Comparison of ENCODE assay signal across 21 cellular contexts in genomic region chrX:80817002-80817401, GRCh38. TPM values are rescaled to one million over a fixed set of nuclear protein-coding genes. Genes with fewer than 3 reads are reported as not detected.
DNase-seq lines count a peak whose midpoint lies in the region; ATAC-seq, FAIRE-seq and TF ChIP-seq lines count a peak whose summit lies in the region.
"Had no signal": no experiment of that assay in that cellular context is flagged by ENCODE, and none has a peak within 500 bp of the region (broad histone marks: within the 10 kb centered on the region; RNA-seq: fewer than 3 reads in every experiment).

No MANE protein-coding gene starts in this region.

- peaks cover 12% of the 10 kb centered on the region for H3K9me3 Mint-ChIP-seq in MCF 10A (ENCODE audit: unreplicated experiment)
- H3K9me3 Mint-ChIP-seq in astrocyte (ENCODE audit: unreplicated experiment): no peaks in the 10 kb centered on the region

- H3K79me2 ChIP-seq in astrocyte (ENCODE audit: insufficient read depth, low read length) (no peaks in the 10 kb centered on the region), endothelial cell of umbilical vein (ENCODE audit: control insufficient read depth, insufficient read depth, low read length) (no peaks in the 10 kb centered on the region), osteoblast (ENCODE audit: insufficient read depth, low read length) (no peaks in the 10 kb centered on the region)

- intact Hi-C loops in MCF 10A (cut with micrococcal nuclease) (no loop called here), breast epithelium (cut with DNase I; ENCODE audit: low total_unique reads) (no loop called here), endothelial cell of umbilical vein (cut with micrococcal nuclease) (no loop called here), colonic mucosa (cut with DNase I) (no loop called here), upper lobe of right lung (cut with DNase I) (no loop called here)

- BruUV-seq in MCF 10A (replicated peaks; lab: Mats Ljungman, UMichigan) (no TSS peak), endothelial cell of umbilical vein (replicated peaks; lab: Mats Ljungman, UMichigan) (no TSS peak)

- H3K4me1 ChIP-seq in breast epithelium (no peaks in the 10 kb centered on the region), astrocyte (ENCODE audit: insufficient read depth, low read length) (no peaks in the 10 kb centered on the region), endothelial cell of umbilical vein (ENCODE audit: control insufficient read depth, extremely low read depth, insufficient read depth, low read length) (no peaks in the 10 kb centered on the region), osteoblast (ENCODE audit: insufficient read depth, low read length) (no peaks in the 10 kb centered on the region), colonic mucosa (no peaks in the 10 kb centered on the region), upper lobe of right lung (no peaks in the 10 kb centered on the region)
- H3K4me1 ChIP-seq: SJCRH30 had no signal

- TF ChIP-seq POLR2A in breast epithelium (IDR thresholded peaks at IDR 0.05) (no peak), endothelial cell of umbilical vein (IDR thresholded peaks at IDR 0.05; ENCODE audit: low read depth, low read length) (no peak)

- no peaks in the 10 kb centered on the region for H3K9me1 ChIP-seq in endothelial cell of umbilical vein (replicated peaks; ENCODE audit: control insufficient read depth, extremely low read depth, insufficient read depth, low read length)

- H3K4me2 ChIP-seq in astrocyte (ENCODE audit: low read length) (peak overlapping the region; percentile 30), endothelial cell of umbilical vein (ENCODE audit: insufficient read depth, low read length) (no peak overlapping the region), osteoblast (ENCODE audit: insufficient read depth, low read length) (no peak overlapping the region)

- H3K36me3 Mint-ChIP-seq in MCF 10A (ENCODE audit: insufficient read depth, unreplicated experiment): peaks cover 4% of the 10 kb centered on the region
- H3K36me3 Mint-ChIP-seq in astrocyte (ENCODE audit: low read depth, unreplicated experiment): no peaks in the 10 kb centered on the region

- CTCF ChIA-PET in MCF 10A (lab: Yijun Ruan, JAX): interaction anchor here (0.7 kb wide), 1 partner anchor 304 kb away, joined by 3 read pairs; no protein-coding TSS in a partner anchor
- CTCF ChIA-PET in endothelial cell of umbilical vein (lab: Charles Lee): interaction anchor here (1.2 kb wide), 1 partner anchor 303 kb away, joined by 3 read pairs; no protein-coding TSS in a partner anchor

- no peak overlapping the region for H3K27ac Mint-ChIP-seq in MCF 10A (ENCODE audit: low read depth, unreplicated experiment)
- no peak overlapping the region for H3K27ac Mint-ChIP-seq in astrocyte (ENCODE audit: unreplicated experiment)

- H3K4me1 Mint-ChIP-seq in MCF 10A (ENCODE audit: insufficient read depth, unreplicated experiment) (peaks cover 9% of the 10 kb centered on the region), astrocyte (ENCODE audit: low read depth, unreplicated experiment) (peaks cover 6% of the 10 kb centered on the region)

- FAIRE-seq in astrocyte (lab: Jason Lieb, UNC) (peak; percentile 76), endothelial cell of umbilical vein (lab: Jason Lieb, UNC) (no peak)

- H3K27me3 ChIP-seq in breast epithelium: peaks cover 0 to 7% of the 10 kb centered on the region in 2 donors
- H3K27me3 ChIP-seq in astrocyte (ENCODE audit: insufficient read depth, low read length): no peaks in the 10 kb centered on the region
- no peaks in the 10 kb centered on the region for H3K27me3 ChIP-seq in endothelial cell of umbilical vein (ENCODE audit: control insufficient read depth in 2 of 2, insufficient read depth in 2 of 2, low read length in 2 of 2)
- H3K27me3 ChIP-seq in osteoblast (ENCODE audit: insufficient read depth, low read length): no peaks in the 10 kb centered on the region
- no peaks in the 10 kb centered on the region for H3K27me3 ChIP-seq in colonic mucosa
- H3K27me3 ChIP-seq in upper lobe of right lung: no peaks in the 10 kb centered on the region
- H3K27me3 ChIP-seq: SJCRH30 had no signal

- H3K9me3 ChIP-seq in breast epithelium: peaks cover 0 to 9% of the 10 kb centered on the region in 2 donors
- no peaks in the 10 kb centered on the region for H3K9me3 ChIP-seq in astrocyte (ENCODE audit: insufficient read depth, low read depth, low read length)
- H3K9me3 ChIP-seq in endothelial cell of umbilical vein (replicated peaks; ENCODE audit: control insufficient read depth, insufficient read depth, low read length): no peaks in the 10 kb centered on the region
- H3K9me3 ChIP-seq in osteoblast (ENCODE audit: low read depth, low read length): no peaks in the 10 kb centered on the region
- H3K9me3 ChIP-seq in colonic mucosa: no peaks in the 10 kb centered on the region
- no peaks in the 10 kb centered on the region for H3K9me3 ChIP-seq in upper lobe of right lung
- H3K9me3 ChIP-seq: HAP-1, SJCRH30 had no signal

- no peaks in the 10 kb centered on the region for H3K36me3 ChIP-seq in breast epithelium
- no peaks in the 10 kb centered on the region for H3K36me3 ChIP-seq in astrocyte (ENCODE audit: insufficient read depth, low read length)
- no peaks in the 10 kb centered on the region for H3K36me3 ChIP-seq in endothelial cell of umbilical vein (ENCODE audit: control insufficient read depth in 2 of 2, extremely low read depth in 1 of 2, insufficient read depth in 2 of 2, low read length in 2 of 2)
- H3K36me3 ChIP-seq in osteoblast (ENCODE audit: insufficient read depth, low read length): no peaks in the 10 kb centered on the region
- no peaks in the 10 kb centered on the region for H3K36me3 ChIP-seq in colonic mucosa
- no peaks in the 10 kb centered on the region for H3K36me3 ChIP-seq in upper lobe of right lung
- H3K36me3 ChIP-seq: HAP-1, SJCRH30 had no signal

- POLR2A ChIA-PET in MCF 10A (lab: Yijun Ruan, JAX): interaction anchor here (0.6 to 0.8 kb wide), 3 partner anchors 42 to 1981 kb away, joined by 3 to 5 read pairs (median 4); no protein-coding TSS in a partner anchor
- POLR2A ChIA-PET in endothelial cell of umbilical vein (lab: Charles Lee): no interaction called here

- H2AFZ ChIP-seq in astrocyte (ENCODE audit: low read depth, low read length) (no peak overlapping the region), endothelial cell of umbilical vein (ENCODE audit: low read depth, low read length) (no peak overlapping the region), osteoblast (ENCODE audit: low read length) (no peak overlapping the region)

- H3K4me3 ChIP-seq in breast epithelium (no peak overlapping the region), astrocyte (ENCODE audit: insufficient read depth, low read depth, low read length) (no peak overlapping the region), endothelial cell of umbilical vein (replicated peaks in 1 of 3; ENCODE audit: insufficient read depth in 1 of 3, low read depth in 1 of 3, low read length in 3 of 3) (no peak overlapping the region), osteoblast (ENCODE audit: insufficient read depth, low read length) (no peak overlapping the region), colonic mucosa (no peak overlapping the region), upper lobe of right lung (no peak overlapping the region)
- H3K4me3 ChIP-seq: HAP-1, SJCRH30 had no signal

- H3K9ac ChIP-seq in astrocyte (ENCODE audit: low read length) (no peak overlapping the region), endothelial cell of umbilical vein (replicated peaks; ENCODE audit: extremely low read depth, insufficient read depth, low read length) (no peak overlapping the region), colonic mucosa (ENCODE audit: low read depth in 2 of 2, low read length in 2 of 2) (no peak overlapping the region)

- TF ChIP-seq CTCF in MCF 10A (IDR thresholded peaks at IDR 0.05; ENCODE audit: unreplicated experiment) (no peak), breast epithelium (IDR thresholded peaks at IDR 0.05) (no peak), astrocyte (IDR thresholded peaks at IDR 0.05; ENCODE audit: insufficient read depth, low read depth, low read length) (no peak), endothelial cell of umbilical vein (IDR thresholded peaks at IDR 0.05; ENCODE audit: extremely low read depth in 1 of 2, insufficient read depth in 1 of 2, low read depth in 1 of 2, low read length in 2 of 2) (no peak), osteoblast (IDR thresholded peaks at IDR 0.05; ENCODE audit: extremely low read depth, low read depth, low read length) (no peak), colonic mucosa (IDR thresholded peaks at IDR 0.05) (no peak), upper lobe of right lung (IDR thresholded peaks at IDR 0.05) (no peak)

- H3K27me3 Mint-ChIP-seq in MCF 10A (ENCODE audit: insufficient read depth, unreplicated experiment): no peaks in the 10 kb centered on the region
- no peaks in the 10 kb centered on the region for H3K27me3 Mint-ChIP-seq in astrocyte (ENCODE audit: low read depth, unreplicated experiment)

- ATAC-seq in GM21367 (IDR thresholded peaks at IDR 0.05; ENCODE audit: unreplicated experiment) (no peak), upper lobe of right lung (no peak)

- dilution Hi-C loops in endothelial cell of umbilical vein (cut with MboI; ENCODE audit: extremely low pct_ligation_motif_present, low sequenced_read_pairs): no loop called here

- DNase-seq in MCF 10A (ENCODE audit: unreplicated experiment): peak; percentile 8
- DNase-seq in breast epithelium (ENCODE audit: low spot score in 2 of 2): no peak
- DNase-seq in astrocyte (ENCODE audit: low read depth): peak; percentile 38
- DNase-seq in endothelial cell of umbilical vein (ENCODE audit: low read depth, low spot score): peak; percentile 18
- DNase-seq in osteoblast (ENCODE audit: insufficient read length, low spot score, missing footprints): no peak
- DNase-seq in colonic mucosa: no peak
- DNase-seq in upper lobe of right lung: no peak
- DNase-seq: 8988T; DMS 273 treated with DMSO at 0.1 percent for 48 hours; IMR-90; Karpas-422; MV-4-11; NCI-H1417; NCI-H187 treated with DMSO at 0.1 percent for 48 hours; NCI-H446; NCI-H69; NK-92 treated with Interleukin-12 subunit alpha and Interleukin-12 subunit beta, amount 100 ng/mL, for 24 hours; SJCRH30 had no signal

- H3K27ac ChIP-seq in breast epithelium: no peak overlapping the region
- no peak overlapping the region for H3K27ac ChIP-seq in astrocyte (ENCODE audit: low read depth, low read length)
- H3K27ac ChIP-seq in endothelial cell of umbilical vein (ENCODE audit: insufficient read depth, low read depth, low read length): no peak overlapping the region
- H3K27ac ChIP-seq in osteoblast (ENCODE audit: low read depth, low read length): no peak overlapping the region
- H3K27ac ChIP-seq in colonic mucosa: no peak overlapping the region
- no peak overlapping the region for H3K27ac ChIP-seq in upper lobe of right lung
- H3K27ac ChIP-seq: C4-2B, SJCRH30 had no signal

- H4K20me1 ChIP-seq in astrocyte (ENCODE audit: insufficient read depth, low read length): no peaks in the 10 kb centered on the region
- no peaks in the 10 kb centered on the region for H4K20me1 ChIP-seq in endothelial cell of umbilical vein (replicated peaks; ENCODE audit: control insufficient read depth, extremely low read depth, insufficient read depth, low read length)
- H4K20me1 ChIP-seq in osteoblast (ENCODE audit: insufficient read depth, low read length): no peaks in the 10 kb centered on the region

- H3K4me3 Mint-ChIP-seq in MCF 10A (ENCODE audit: unreplicated experiment) (no peak overlapping the region), astrocyte (ENCODE audit: unreplicated experiment) (no peak overlapping the region)

RNA-seq across cellular contexts. Expression of gene BRWD3, which starts 7.3 kb away (rescaled TPM):
- total RNA-seq in MCF 10A (2022) (13.5 and 14.6 TPM in 2 replicates), breast epithelium (10 to 100 TPM; 19.8 to 33.5 (median 23.9) TPM), astrocyte (28.1 and 33.1 TPM in 2 replicates), endothelial cell of umbilical vein (16.6 and 18.4 TPM in 2 replicates), osteoblast (12.4 and 18.5 TPM in 2 replicates), colonic mucosa (10 to 100 TPM; 24.9 to 32.7 TPM), upper lobe of right lung (21.9 TPM)
- polyA plus RNA-seq in endothelial cell of umbilical vein: 5.9 and 9.3 TPM in 2 replicates
- polyA plus RNA-seq in endothelial cell of umbilical vein (2011; cell fraction: cytosol; rRNA removed): 2.6 and 3.4 TPM in 2 replicates
- polyA plus RNA-seq in endothelial cell of umbilical vein (2011; cell fraction: nucleus; rRNA removed): 30.7 and 43.0 TPM in 2 replicates
- polyA plus RNA-seq in endothelial cell of umbilical vein (2012): 4.4 and 5.9 TPM in 2 replicates
- polyA minus RNA-seq in endothelial cell of umbilical vein: 48.4 and 50.0 TPM in 2 replicates
- 17.1 TPM for polyA minus RNA-seq in endothelial cell of umbilical vein (2011; cell fraction: cytosol; rRNA and poly(A)+ RNA removed)
- polyA minus RNA-seq in endothelial cell of umbilical vein (2011; cell fraction: nucleus; rRNA and poly(A)+ RNA removed): 91.1 and 129 TPM in 2 replicates

Comparison
In these comparisons a context has a peak if more than half of its experiments do, and no peak if none do; other contexts are left out.
1. DNase-seq: peak in MCF 10A (single experiment), astrocyte (single experiment) and endothelial cell of umbilical vein (single experiment); none in breast epithelium (0 of 2), osteoblast (single experiment), colonic mucosa (single experiment) and upper lobe of right lung (single experiment).